In the genomic region with DNA sequence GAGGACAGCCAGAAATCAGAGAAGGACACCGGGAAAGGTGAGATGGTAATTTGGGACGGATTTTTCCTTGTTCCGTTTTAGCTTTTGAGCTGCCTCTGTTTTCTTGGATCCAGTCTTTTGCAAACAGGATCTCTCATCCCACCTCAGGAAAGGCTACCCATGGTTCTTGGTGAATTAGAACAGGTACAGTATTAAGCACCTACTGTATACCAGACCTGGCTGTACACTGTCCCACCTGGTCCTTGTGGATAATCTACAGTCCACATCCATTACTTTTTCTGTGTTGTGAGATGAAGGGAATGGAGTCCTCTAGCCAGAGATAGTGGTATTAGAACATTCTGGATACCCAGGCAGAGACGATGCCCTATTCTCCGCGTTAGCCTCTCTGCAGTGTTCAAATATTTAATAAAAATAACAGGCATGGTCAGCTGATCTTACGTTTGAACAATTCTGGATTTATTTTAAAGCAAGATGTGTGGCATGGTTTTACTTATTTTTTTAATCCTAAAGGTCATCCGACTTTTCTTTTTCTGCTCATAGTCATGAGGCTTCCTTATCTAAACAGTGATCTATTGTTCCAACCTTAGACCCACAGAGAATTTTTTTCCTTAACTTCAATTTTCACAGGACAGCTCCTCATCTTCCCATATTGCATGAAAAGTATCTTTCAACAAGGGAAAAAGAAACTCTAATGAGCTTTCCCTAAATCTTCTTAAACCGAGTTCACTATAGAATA, we compare ENCODE assay signal across 21 cellular contexts. TPM values are rescaled to one million over a fixed set of nuclear protein-coding genes. Genes with fewer than 3 reads are reported as not detected.
A peak's percentile ranks its signal among the peaks of the same experiment; 100 is the strongest.
DNase-seq lines count a peak whose midpoint lies in the region; ATAC-seq lines count a peak whose summit lies in the region.
"Had no signal": no experiment of that assay in that cellular context is flagged by ENCODE, and none has a peak within 500 bp of the region (broad histone marks: within the 10 kb centered on the region; RNA-seq: fewer than 3 reads in every experiment).

No MANE protein-coding gene starts in this region.

- DNase-seq in COLO829 (ENCODE audit: low spot score) (peak; percentile 89), SK-MEL-5 (ENCODE audit: low read depth, low spot score) (peak; percentile 92), epidermal melanocyte (ENCODE audit: insufficient read length, low spot score) (peak; percentile 64), cerebellar nuclear complex (lab: John Stamatoyannopoulos, UW) (no peak), GF-D8 (lab: John Stamatoyannopoulos, UW) (no peak)
- no peak for DNase-seq in activated CD8-positive, alpha-beta memory T cell treated with anti-CD3 and anti-CD28 coated beads, Interleukin-2, amount 10 ng/mL, durations not matched to agents 7 days and 5 days
- DNase-seq: 8988T; ACHN; AML-193; BE2C; CD4-positive, alpha-beta T cell; CD8-positive, alpha-beta memory T cell; COR-L47; DMS153; DND-41; HFFc6 had no signal

- H3K9me3 Mint-ChIP-seq in stimulated activated memory B cell treated with anti-CD40 and anti-IgM and Interleukin-4, amounts not matched to agents 10 μg/mL and 1 μg/mL and 100 μg/mL, for 72 hours: peaks cover under 1% of the 10 kb centered on the region
- H3K9me3 Mint-ChIP-seq in activated CD8-positive, alpha-beta memory T cell treated with anti-CD3 and anti-CD28 coated beads, Interleukin-2, amount 10 ng/mL, durations not matched to agents 7 days and 5 days (ENCODE audit: low read depth): no peaks in the 10 kb centered on the region
- H3K9me3 Mint-ChIP-seq: CD4-positive, alpha-beta T cell; CD8-positive, alpha-beta memory T cell; GM23338; HFFc6 had no signal

- no peak overlapping the region for H3K4me3 Mint-ChIP-seq in stimulated activated memory B cell treated with anti-CD40 and anti-IgM and Interleukin-4, amounts not matched to agents 10 μg/mL and 1 μg/mL and 100 μg/mL, for 72 hours
- no peak overlapping the region for H3K4me3 Mint-ChIP-seq in activated CD8-positive, alpha-beta memory T cell treated with anti-CD3 and anti-CD28 coated beads, Interleukin-2, amount 10 ng/mL, durations not matched to agents 7 days and 5 days
- H3K4me3 Mint-ChIP-seq: CD14-positive monocyte; CD4-positive, alpha-beta T cell; CD8-positive, alpha-beta memory T cell; GM23338; HFFc6 had no signal

- peaks cover 40% of the 10 kb centered on the region for H3K36me3 Mint-ChIP-seq in stimulated activated memory B cell treated with anti-CD40 and anti-IgM and Interleukin-4, amounts not matched to agents 10 μg/mL and 1 μg/mL and 100 μg/mL, for 72 hours
- peaks cover 7% of the 10 kb centered on the region for H3K36me3 Mint-ChIP-seq in activated CD8-positive, alpha-beta memory T cell treated with anti-CD3 and anti-CD28 coated beads, Interleukin-2, amount 10 ng/mL, durations not matched to agents 7 days and 5 days

- CTCF ChIA-PET in activated CD8-positive, alpha-beta memory T cell treated with anti-CD3 and anti-CD28 coated beads, Interleukin-2, amount 10 ng/mL, durations not matched to agents 7 days and 5 days (lab: Charles Lee): no interaction called here

- H3K4me1 Mint-ChIP-seq in stimulated activated memory B cell treated with anti-CD40 and anti-IgM and Interleukin-4, amounts not matched to agents 10 μg/mL and 1 μg/mL and 100 μg/mL, for 72 hours: peaks cover 48% of the 10 kb centered on the region
- H3K4me1 Mint-ChIP-seq in activated CD8-positive, alpha-beta memory T cell treated with anti-CD3 and anti-CD28 coated beads, Interleukin-2, amount 10 ng/mL, durations not matched to agents 7 days and 5 days: peaks cover 16% of the 10 kb centered on the region

- in situ Hi-C loops in SK-MEL-5 (cut with HindIII; ENCODE audit: low pct_unique_long_range_greater_than_20kb, low sequenced_read_pairs): no loop called here

- H3K27ac Mint-ChIP-seq in stimulated activated memory B cell treated with anti-CD40 and anti-IgM and Interleukin-4, amounts not matched to agents 10 μg/mL and 1 μg/mL and 100 μg/mL, for 72 hours: peak overlapping the region; percentile 17
- no peak overlapping the region for H3K27ac Mint-ChIP-seq in activated CD8-positive, alpha-beta memory T cell treated with anti-CD3 and anti-CD28 coated beads, Interleukin-2, amount 10 ng/mL, durations not matched to agents 7 days and 5 days
- H3K27ac Mint-ChIP-seq: CD4-positive, alpha-beta T cell; GM23338; HFFc6 had no signal

- ATAC-seq in stimulated activated memory B cell treated with anti-CD40 and anti-IgM and Interleukin-4, amounts not matched to agents 10 μg/mL and 1 μg/mL and 100 μg/mL, for 72 hours: no peak
- no peak for ATAC-seq in activated CD8-positive, alpha-beta memory T cell treated with anti-CD3 and anti-CD28 coated beads, Interleukin-2, amount 10 ng/mL, durations not matched to agents 7 days and 5 days
- ATAC-seq: A549, GM12878, GM23338 had no signal

- no peaks in the 10 kb centered on the region for H3K27me3 Mint-ChIP-seq in stimulated activated memory B cell treated with anti-CD40 and anti-IgM and Interleukin-4, amounts not matched to agents 10 μg/mL and 1 μg/mL and 100 μg/mL, for 72 hours
- no peaks in the 10 kb centered on the region for H3K27me3 Mint-ChIP-seq in activated CD8-positive, alpha-beta memory T cell treated with anti-CD3 and anti-CD28 coated beads, Interleukin-2, amount 10 ng/mL, durations not matched to agents 7 days and 5 days
- H3K27me3 Mint-ChIP-seq: CD4-positive, alpha-beta T cell; CD8-positive, alpha-beta memory T cell had no signal

RNA-seq across cellular contexts. Expression of a gene that starts 18.9 kb away (rescaled TPM):
- 48.8 and 52.5 TPM in 2 replicates for total RNA-seq in SK-MEL-5 (2014; rRNA removed; shearing (Covaris generic))
- 33.3 and 48.0 TPM in 2 replicates for polyA plus RNA-seq in SK-MEL-5 (2015; cell fraction: cytosol; rRNA removed)
- polyA plus RNA-seq in SK-MEL-5 (2015; cell fraction: nucleus; rRNA removed): 24.2 and 26.6 TPM in 2 replicates
- 10 to 100 TPM; 10.4 to 13.1 TPM for total RNA-seq in activated CD8-positive, alpha-beta memory T cell treated with anti-CD3 and anti-CD28 coated beads, Interleukin-2, amount 10 ng/mL, durations not matched to agents 7 days and 5 days

Comparison
In these comparisons a context has a peak if more than half of its experiments do, and no peak if none do; other contexts are left out.
1. DNase-seq: peak in COLO829 (single experiment), SK-MEL-5 (single experiment) and epidermal melanocyte (single experiment); none in cerebellar nuclear complex (0 of 2), GF-D8 (single experiment) and activated CD8-positive, alpha-beta memory T cell treated with anti-CD3 and anti-CD28 coated beads, Interleukin-2, amount 10 ng/mL, durations not matched to agents 7 days and 5 days (single experiment).